ENCODE assay signal across 8 cellular contexts in genomic region chr14:49902679-49903246, GRCh38. TPM values are rescaled to one million over a fixed set of nuclear protein-coding genes. Genes with fewer than 3 reads are reported as not detected.
DNase-seq lines count a peak whose midpoint lies in the region; ATAC-seq and TF ChIP-seq lines count a peak whose summit lies in the region.
"Not testable (repeated sequence)": the region's sequence is repeated elsewhere in the genome, so short reads cannot be mapped to it uniquely, and the experiment has no call there.

No MANE protein-coding gene starts in this region.

- TF ChIP-seq CTCF in Panc1 (IDR thresholded peaks at IDR 0.05); activated CD8-positive, alpha-beta T cell treated with anti-CD3 and anti-CD28 coated beads for 36 hours (IDR thresholded peaks at IDR 0.05): not testable (repeated sequence)
- TF ChIP-seq CTCF in right lobe of liver (IDR thresholded peaks at IDR 0.05) (peak in 1 of 4 donors; percentile 20), gastrocnemius medialis (IDR thresholded peaks at IDR 0.05 in 4 of 5, conservative IDR thresholded peaks at IDR 0.05 in 1 of 5) (peak in 3 of 5 experiments; percentile 23 to 37 (median 33)), transverse colon (IDR thresholded peaks at IDR 0.05) (peak in 3 of 5 experiments; percentile 11 to 52 (median 40))

- TF ChIP-seq EP300 in transverse colon (IDR thresholded peaks at IDR 0.05; ENCODE audit: low read depth), result not testable (repeated sequence)

- POLR2A ChIA-PET in Panc1 (lab: Charles Lee), result interaction anchor here (0.6 to 0.7 kb wide), 5 partner anchors 44 to 191 kb away, joined by 3 to 6 read pairs (median 5); no protein-coding TSS in a partner anchor
- POLR2A ChIA-PET in activated CD8-positive, alpha-beta T cell treated with anti-CD3 and anti-CD28 coated beads for 36 hours (lab: Charles Lee), result interaction anchor here (0.7 to 4.0 kb wide), 2 partner anchors 70 to 98 kb away, joined by 3 to 47 read pairs; no protein-coding TSS in a partner anchor

- H3K27ac Mint-ChIP-seq in activated CD8-positive, alpha-beta T cell treated with anti-CD3 and anti-CD28 coated beads for 36 hours; central memory CD8-positive, alpha-beta T cell (ENCODE audit: low read depth): not testable (repeated sequence)

- not testable (repeated sequence) for H3K27me3 Mint-ChIP-seq in activated CD8-positive, alpha-beta T cell treated with anti-CD3 and anti-CD28 coated beads for 36 hours; central memory CD8-positive, alpha-beta T cell

- TF ChIP-seq POLR2A in right lobe of liver (IDR thresholded peaks at IDR 0.05); transverse colon (IDR thresholded peaks at IDR 0.05): not testable (repeated sequence)
- peak in 1 of 2 donors; percentile 19 for TF ChIP-seq POLR2A in gastrocnemius medialis (IDR thresholded peaks at IDR 0.05)

- not testable (repeated sequence) for H3K4me3 ChIP-seq in Panc1 (ENCODE audit: low read depth in 2 of 2, low read length in 2 of 2); transverse colon
- H3K4me3 ChIP-seq in right lobe of liver (peak overlapping the region; percentile 20 to 26 (median 22)), gastrocnemius medialis (peak overlapping the region in 1 of 4 donors; percentile 23)

- not testable (repeated sequence) for H3K9me3 ChIP-seq in Panc1 (ENCODE audit: control insufficient read depth, insufficient read depth, low read depth, low read length); right lobe of liver; gastrocnemius medialis; transverse colon

- BruUV-seq in Panc1 (replicated peaks; lab: Mats Ljungman, UMichigan), result not testable (repeated sequence)

- not testable (repeated sequence) for H3K36me3 ChIP-seq in Panc1 (ENCODE audit: control insufficient read depth, insufficient read depth, low read length); right lobe of liver; gastrocnemius medialis; transverse colon

- H3K9me3 Mint-ChIP-seq in activated CD8-positive, alpha-beta T cell treated with anti-CD3 and anti-CD28 coated beads for 36 hours; central memory CD8-positive, alpha-beta T cell: not testable (repeated sequence)

- H3K27ac ChIP-seq in Panc1 (ENCODE audit: low read length) (peak overlapping the region; percentile 80), right lobe of liver (peak overlapping the region; percentile 20 to 67 (median 41)), gastrocnemius medialis (peak overlapping the region; percentile 73 to 82 (median 74)), transverse colon (peak overlapping the region in 3 of 4 donors; percentile 39 to 56 (median 51))

- not testable (repeated sequence) for ATAC-seq in Panc1; activated CD8-positive, alpha-beta T cell treated with anti-CD3 and anti-CD28 coated beads for 36 hours; central memory CD8-positive, alpha-beta T cell (replicated peaks; ENCODE audit: extremely low read depth, poor library complexity, severe bottlenecking)
- ATAC-seq in Right ventricle myocardium superior (ENCODE audit: poor library complexity), result peak; percentile 15
- peak; percentile 82 to 91 (median 89) for ATAC-seq in right lobe of liver
- peak; percentile 79 to 83 for ATAC-seq in gastrocnemius medialis

- not testable (repeated sequence) for H3K27me3 ChIP-seq in Panc1 (ENCODE audit: control insufficient read depth, insufficient read depth, low read length); right lobe of liver; gastrocnemius medialis; transverse colon

- in situ Hi-C loops in Caki2 (cut with HindIII; ENCODE audit: low pct_unique_long_range_greater_than_20kb, low sequenced_read_pairs); Panc1 (cut with HindIII; ENCODE audit: low pct_unique_long_range_greater_than_20kb, low sequenced_read_pairs); gastrocnemius medialis (cut with MboI; ENCODE audit: low sequenced_read_pairs in 4 of 4); transverse colon (cut with MboI; ENCODE audit: low pct_ligation_motif_present in 1 of 4, low pct_unique_long_range_greater_than_20kb in 1 of 4, low sequenced_read_pairs in 3 of 4): not testable (repeated sequence)

- H3K4me3 Mint-ChIP-seq in activated CD8-positive, alpha-beta T cell treated with anti-CD3 and anti-CD28 coated beads for 36 hours, result not testable (repeated sequence)
- H3K4me3 Mint-ChIP-seq in central memory CD8-positive, alpha-beta T cell, result peak overlapping the region; percentile 6

- DNase-seq in Caki2 (ENCODE audit: low read depth), result peak; percentile 76
- DNase-seq in Panc1 (ENCODE audit: low read depth, low spot score); central memory CD8-positive, alpha-beta T cell (ENCODE audit: low spot score in 2 of 2); Right ventricle myocardium superior: not testable (repeated sequence)
- peak; percentile 35 for DNase-seq in activated CD8-positive, alpha-beta T cell treated with anti-CD3 and anti-CD28 coated beads for 36 hours
- peak; percentile 67 to 83 (median 82) for DNase-seq in right lobe of liver
- DNase-seq in gastrocnemius medialis, result peak; percentile 66 to 86
- peak; percentile 52 for DNase-seq in transverse colon

- H3K4me1 Mint-ChIP-seq in activated CD8-positive, alpha-beta T cell treated with anti-CD3 and anti-CD28 coated beads for 36 hours (ENCODE audit: low read depth), result peaks cover 42% of the 10 kb centered on the region
- peaks cover 34% of the 10 kb centered on the region for H3K4me1 Mint-ChIP-seq in central memory CD8-positive, alpha-beta T cell

- H3K4me1 ChIP-seq in Panc1 (ENCODE audit: control insufficient read depth, insufficient read depth, low read length), result peaks cover 39% of the 10 kb centered on the region
- H3K4me1 ChIP-seq in right lobe of liver, result not testable (repeated sequence)
- peaks cover 9 to 18% of the 10 kb centered on the region in 2 donors for H3K4me1 ChIP-seq in gastrocnemius medialis
- H3K4me1 ChIP-seq in transverse colon, result peaks cover 6 to 35% (median 21%) of the 10 kb centered on the region in 4 donors

- peaks cover 23% of the 10 kb centered on the region for H3K36me3 Mint-ChIP-seq in activated CD8-positive, alpha-beta T cell treated with anti-CD3 and anti-CD28 coated beads for 36 hours (ENCODE audit: low read depth)
- H3K36me3 Mint-ChIP-seq in central memory CD8-positive, alpha-beta T cell (ENCODE audit: insufficient read depth), result peaks cover 15% of the 10 kb centered on the region

- 28% methylated on average over 21 of the region's 24 CpGs for whole genome bisulfite sequencing in right lobe of liver (ENCODE audit: insufficient coverage, low coverage, low lambda C conversion rate, missing lambda C conversion rate)
- WGBS in transverse colon (ENCODE audit: low coverage in 1 of 2), 2 donors, result 67 to 70% methylated on average over 14 to 23 of the region's 24 CpGs

- CTCF ChIA-PET in Panc1 (lab: Charles Lee), result interaction anchor here (0.7 kb wide), 1 partner anchor 38 kb away, joined by 3 read pairs; no protein-coding TSS in a partner anchor
- CTCF ChIA-PET in activated CD8-positive, alpha-beta T cell treated with anti-CD3 and anti-CD28 coated beads for 36 hours (lab: Charles Lee), result not testable (repeated sequence)

- intact Hi-C loops in Panc1 (cut with micrococcal nuclease; ENCODE audit: unreplicated experiment); activated CD8-positive, alpha-beta T cell treated with anti-CD3 and anti-CD28 coated beads for 36 hours (cut with micrococcal nuclease); Right ventricle myocardium superior (cut with DNase I); right lobe of liver (cut with DNase I); gastrocnemius medialis (cut with DNase I; ENCODE audit: low total_unique reads); transverse colon (cut with DNase I; ENCODE audit: low total_unique reads): not testable (repeated sequence)

RNA-seq across cellular contexts. Expression of gene ARF6, which starts 9.9 kb away (rescaled TPM):
- 51.7 and 52.6 TPM in 2 replicates for total RNA-seq in Caki2 (2014; rRNA removed; shearing (Covaris generic); ENCODE audit: low replicate concordance)
- total RNA-seq in Panc1 (2021; ENCODE audit: unreplicated experiment) (63.2 TPM), Right ventricle myocardium superior (23.8 TPM), right lobe of liver (10 to 100 TPM; 21.1 to 41.4 (median 32.4) TPM), gastrocnemius medialis (10 to 100 TPM; 20.7 to 40.0 (median 30.8) TPM), transverse colon (100 to 1,000 TPM in 2 of 4 donors, 10 to 100 TPM in 2; 70.3 to 120 (median 101) TPM)
- polyA plus RNA-seq in Panc1 (2012; ENCODE audit: insufficient read length), result 51.1 TPM
- total RNA-seq in activated CD8-positive, alpha-beta T cell treated with anti-CD3 and anti-CD28 coated beads for 36 hours, result 100 to 1,000 TPM; 170 TPM

RNA-seq across cellular contexts. Expression of gene NEMF, which starts 50.2 kb away (rescaled TPM):
- 17.0 and 43.6 TPM in 2 replicates for total RNA-seq in Caki2 (2014; rRNA removed; shearing (Covaris generic); ENCODE audit: low replicate concordance)
- total RNA-seq in Panc1 (2021; ENCODE audit: unreplicated experiment) (38.3 TPM), Right ventricle myocardium superior (44.5 TPM), right lobe of liver (10 to 100 TPM; 15.3 to 29.9 (median 23.4) TPM), gastrocnemius medialis (10 to 100 TPM; 56.5 to 71.1 (median 65.2) TPM), transverse colon (100 to 1,000 TPM in 1 of 4 donors, 10 to 100 TPM in 3; 50.2 to 129 (median 79.3) TPM)
- polyA plus RNA-seq in Panc1 (2012; ENCODE audit: insufficient read length), result 17.4 TPM
- 10 to 100 TPM; 62.3 to 63.8 TPM for total RNA-seq in activated CD8-positive, alpha-beta T cell treated with anti-CD3 and anti-CD28 coated beads for 36 hours
